In the genomic region with DNA sequence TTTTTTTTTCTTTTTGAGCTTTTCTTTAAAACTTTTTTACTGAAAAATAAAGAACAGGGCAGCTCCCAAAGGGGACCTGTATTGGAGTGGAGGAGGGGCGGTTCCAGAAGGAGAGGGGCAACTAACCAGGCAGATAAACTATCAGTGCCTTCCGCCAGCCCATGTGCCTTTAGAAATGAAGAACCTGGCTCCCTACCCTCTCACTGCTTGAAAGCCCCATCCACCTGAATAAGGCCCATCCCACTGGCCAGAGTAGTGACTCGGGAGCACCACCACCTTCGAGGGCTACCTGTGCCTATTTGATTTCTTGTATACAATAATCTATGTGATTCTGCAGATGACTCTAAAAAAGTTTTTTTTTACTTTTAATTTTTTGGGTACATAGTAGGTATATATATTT, we compare ENCODE assay signal across 21 cellular contexts.
"Had no signal": no experiment of that assay in that cellular context is flagged by ENCODE, and none has a peak within 500 bp of the region (broad histone marks: within the 10 kb centered on the region; RNA-seq: fewer than 3 reads in every experiment).

No MANE protein-coding gene starts in this region.

- H3K27ac Mint-ChIP-seq: dendritic cell treated with granulocyte-macrophage colony-stimulating factor and Interleukin-4, amounts not matched to agents 40 ng/mL and 50 ng/mL, for 4 days; immature natural killer cell; mesothelial cell of epicardium; naive B cell had no signal

- H3K4me1 Mint-ChIP-seq: immature natural killer cell, naive B cell had no signal

- H3K36me3 Mint-ChIP-seq: immature natural killer cell, mesothelial cell of epicardium, naive B cell had no signal

- H3K9me3 Mint-ChIP-seq: dendritic cell treated with granulocyte-macrophage colony-stimulating factor and Interleukin-4, amounts not matched to agents 40 ng/mL and 50 ng/mL, for 4 days; mesothelial cell of epicardium; naive B cell had no signal

- H3K36me3 ChIP-seq: colonic mucosa, esophagus muscularis mucosa, gastroesophageal sphincter, heart left ventricle, left lung, lower lobe of right lung had no signal

- H3K27me3 Mint-ChIP-seq: dendritic cell treated with granulocyte-macrophage colony-stimulating factor and Interleukin-4, amounts not matched to agents 40 ng/mL and 50 ng/mL, for 4 days had no signal

- H3K4me3 ChIP-seq: colonic mucosa, esophagus muscularis mucosa, gastroesophageal sphincter, heart left ventricle, hepatocyte, left lung, lower lobe of right lung, mucosa of descending colon had no signal

- H3K4me1 ChIP-seq: colonic mucosa, esophagus muscularis mucosa, gastroesophageal sphincter, heart left ventricle, left lung, lower lobe of right lung had no signal

- H3K27ac ChIP-seq: colonic mucosa, esophagus muscularis mucosa, foreskin keratinocyte, gastroesophageal sphincter, heart left ventricle, hepatocyte, left lung, lower lobe of right lung had no signal

- H3K9me3 ChIP-seq: colonic mucosa, esophagus muscularis mucosa, gastroesophageal sphincter, heart left ventricle, left lung, lower lobe of right lung, mucosa of descending colon had no signal

- DNase-seq: colonic mucosa; cortex of kidney; effector CD4-positive, alpha-beta T cell; effector memory CD4-positive, alpha-beta T cell; heart left ventricle; immature natural killer cell; islet precursor cell; kidney; kidney glomerular epithelial cell; left lung; left ventricle myocardium superior; lower lobe of right lung; mesenchymal stem cell; mucosa of descending colon; naive B cell had no signal

- H3K4me3 Mint-ChIP-seq: dendritic cell treated with granulocyte-macrophage colony-stimulating factor and Interleukin-4, amounts not matched to agents 40 ng/mL and 50 ng/mL, for 4 days; immature natural killer cell; mesothelial cell of epicardium; naive B cell had no signal

- H3K79me2 ChIP-seq: hepatocyte had no signal

- H3K4me2 ChIP-seq: hepatocyte had no signal

- H2AFZ ChIP-seq: hepatocyte had no signal

- ATAC-seq: gastroesophageal sphincter, heart left ventricle, left lung, left ventricle myocardium superior, lower lobe of right lung, mucosa of descending colon had no signal

- H3K27me3 ChIP-seq: colonic mucosa, esophagus muscularis mucosa, foreskin keratinocyte, gastroesophageal sphincter, heart left ventricle, hepatocyte, left lung had no signal
